2 cellular contexts compared by ENCODE assay signal in the genomic region with DNA sequence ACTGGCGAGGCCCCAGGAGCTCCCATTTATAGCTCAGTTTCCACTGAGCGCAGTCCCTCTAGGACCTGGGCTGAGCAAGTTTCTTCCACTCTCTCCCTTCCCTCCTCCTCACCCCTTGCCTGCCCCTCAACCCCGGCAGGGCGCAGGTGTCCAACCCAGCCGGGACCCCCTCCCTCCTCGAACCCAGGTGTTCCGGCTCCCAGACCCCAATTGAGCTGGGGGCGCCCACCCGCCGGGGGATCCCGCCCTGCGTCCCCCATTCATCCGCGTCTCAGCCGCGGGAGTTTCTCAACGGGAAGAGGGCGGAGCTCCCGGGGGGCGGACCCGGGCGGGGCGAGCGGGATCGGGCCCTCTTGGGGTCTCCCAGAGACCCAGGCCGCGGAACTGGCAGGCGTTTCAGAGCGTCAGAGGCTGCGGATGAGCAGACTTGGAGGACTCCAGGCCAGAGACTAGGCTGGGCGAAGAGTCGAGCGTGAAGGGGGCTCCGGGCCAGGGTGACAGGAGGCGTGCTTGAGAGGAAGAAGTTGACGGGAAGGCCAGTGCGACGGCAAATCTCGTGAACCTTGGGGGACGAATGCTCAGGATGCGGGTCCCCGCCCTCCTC.
A peak's percentile ranks its signal among the peaks of the same experiment; 100 is the strongest.
TF ChIP-seq lines count a peak whose summit lies in the region.

A gene (plus strand): TSS at position 366 of the 604 bp plus-strand sequence. CDS start 209 bp downstream, at position 575.

TF ChIP-seq in K562, 482 proteins besides CTCF, POLR2A, EP300 and RAD21:
- TF ChIP-seq RBM14 (IDR thresholded peaks at IDR 0.05; ENCODE audit: borderline replicate concordance, insufficient read depth, low read depth, low read length) (0 out of 2 replicates have a peak, but pooled peaks have one; percentile 28), ZNF717 (CRISPR knock-in tag; IDR thresholded peaks at IDR 0.05) (no peak), DDX20 (tag; IDR thresholded peaks at IDR 0.05; ENCODE audit: low read depth) (no peak), KDM5B (IDR thresholded peaks at IDR 0.05; ENCODE audit: insufficient replicate concordance, low read depth, low read length) (no peak), KLF13 (tag; IDR thresholded peaks at IDR 0.05; ENCODE audit: borderline replicate concordance, low read depth) (no peak), LEF1 (IDR thresholded peaks at IDR 0.05) (no peak), ZBTB7A (IDR thresholded peaks at IDR 0.05; ENCODE audit: borderline replicate concordance, control insufficient read depth, low read depth, low read length) (peak; percentile 22; the same call in 1 of the 2 replicates)
- TF ChIP-seq, protein P1, sequence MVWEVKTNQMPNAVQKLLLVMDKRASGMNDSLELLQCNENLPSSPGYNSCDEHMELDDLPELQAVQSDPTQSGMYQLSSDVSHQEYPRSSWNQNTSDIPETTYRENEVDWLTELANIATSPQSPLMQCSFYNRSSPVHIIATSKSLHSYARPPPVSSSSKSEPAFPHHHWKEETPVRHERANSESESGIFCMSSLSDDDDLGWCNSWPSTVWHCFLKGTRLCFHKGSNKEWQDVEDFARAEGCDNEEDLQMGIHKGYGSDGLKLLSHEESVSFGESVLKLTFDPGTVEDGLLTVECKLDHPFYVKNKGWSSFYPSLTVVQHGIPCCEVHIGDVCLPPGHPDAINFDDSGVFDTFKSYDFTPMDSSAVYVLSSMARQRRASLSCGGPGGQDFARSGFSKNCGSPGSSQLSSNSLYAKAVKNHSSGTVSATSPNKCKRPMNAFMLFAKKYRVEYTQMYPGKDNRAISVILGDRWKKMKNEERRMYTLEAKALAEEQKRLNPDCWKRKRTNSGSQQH (CRISPR knock-in tag; IDR thresholded peaks at IDR 0.05): no peak
- TF ChIP-seq, protein P2, sequence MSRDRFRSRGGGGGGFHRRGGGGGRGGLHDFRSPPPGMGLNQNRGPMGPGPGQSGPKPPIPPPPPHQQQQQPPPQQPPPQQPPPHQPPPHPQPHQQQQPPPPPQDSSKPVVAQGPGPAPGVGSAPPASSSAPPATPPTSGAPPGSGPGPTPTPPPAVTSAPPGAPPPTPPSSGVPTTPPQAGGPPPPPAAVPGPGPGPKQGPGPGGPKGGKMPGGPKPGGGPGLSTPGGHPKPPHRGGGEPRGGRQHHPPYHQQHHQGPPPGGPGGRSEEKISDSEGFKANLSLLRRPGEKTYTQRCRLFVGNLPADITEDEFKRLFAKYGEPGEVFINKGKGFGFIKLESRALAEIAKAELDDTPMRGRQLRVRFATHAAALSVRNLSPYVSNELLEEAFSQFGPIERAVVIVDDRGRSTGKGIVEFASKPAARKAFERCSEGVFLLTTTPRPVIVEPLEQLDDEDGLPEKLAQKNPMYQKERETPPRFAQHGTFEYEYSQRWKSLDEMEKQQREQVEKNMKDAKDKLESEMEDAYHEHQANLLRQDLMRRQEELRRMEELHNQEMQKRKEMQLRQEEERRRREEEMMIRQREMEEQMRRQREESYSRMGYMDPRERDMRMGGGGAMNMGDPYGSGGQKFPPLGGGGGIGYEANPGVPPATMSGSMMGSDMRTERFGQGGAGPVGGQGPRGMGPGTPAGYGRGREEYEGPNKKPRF (IDR thresholded peaks at IDR 0.05; ENCODE audit: low read depth, low read length): no peak

TF ChIP-seq in HepG2, 621 proteins besides CTCF, POLR2A, EP300 and RAD21:
- TF ChIP-seq, protein P3, sequence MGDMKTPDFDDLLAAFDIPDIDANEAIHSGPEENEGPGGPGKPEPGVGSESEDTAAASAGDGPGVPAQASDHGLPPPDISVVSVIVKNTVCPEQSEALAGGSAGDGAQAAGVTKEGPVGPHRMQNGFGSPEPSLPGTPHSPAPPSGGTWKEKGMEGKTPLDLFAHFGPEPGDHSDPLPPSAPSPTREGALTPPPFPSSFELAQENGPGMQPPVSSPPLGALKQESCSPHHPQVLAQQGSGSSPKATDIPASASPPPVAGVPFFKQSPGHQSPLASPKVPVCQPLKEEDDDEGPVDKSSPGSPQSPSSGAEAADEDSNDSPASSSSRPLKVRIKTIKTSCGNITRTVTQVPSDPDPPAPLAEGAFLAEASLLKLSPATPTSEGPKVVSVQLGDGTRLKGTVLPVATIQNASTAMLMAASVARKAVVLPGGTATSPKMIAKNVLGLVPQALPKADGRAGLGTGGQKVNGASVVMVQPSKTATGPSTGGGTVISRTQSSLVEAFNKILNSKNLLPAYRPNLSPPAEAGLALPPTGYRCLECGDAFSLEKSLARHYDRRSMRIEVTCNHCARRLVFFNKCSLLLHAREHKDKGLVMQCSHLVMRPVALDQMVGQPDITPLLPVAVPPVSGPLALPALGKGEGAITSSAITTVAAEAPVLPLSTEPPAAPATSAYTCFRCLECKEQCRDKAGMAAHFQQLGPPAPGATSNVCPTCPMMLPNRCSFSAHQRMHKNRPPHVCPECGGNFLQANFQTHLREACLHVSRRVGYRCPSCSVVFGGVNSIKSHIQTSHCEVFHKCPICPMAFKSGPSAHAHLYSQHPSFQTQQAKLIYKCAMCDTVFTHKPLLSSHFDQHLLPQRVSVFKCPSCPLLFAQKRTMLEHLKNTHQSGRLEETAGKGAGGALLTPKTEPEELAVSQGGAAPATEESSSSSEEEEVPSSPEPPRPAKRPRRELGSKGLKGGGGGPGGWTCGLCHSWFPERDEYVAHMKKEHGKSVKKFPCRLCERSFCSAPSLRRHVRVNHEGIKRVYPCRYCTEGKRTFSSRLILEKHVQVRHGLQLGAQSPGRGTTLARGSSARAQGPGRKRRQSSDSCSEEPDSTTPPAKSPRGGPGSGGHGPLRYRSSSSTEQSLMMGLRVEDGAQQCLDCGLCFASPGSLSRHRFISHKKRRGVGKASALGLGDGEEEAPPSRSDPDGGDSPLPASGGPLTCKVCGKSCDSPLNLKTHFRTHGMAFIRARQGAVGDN (CRISPR knock-in tag; IDR thresholded peaks at IDR 0.05): peak; percentile 31; the same call in 1 of the 2 replicates
- TF ChIP-seq ZNF232 (CRISPR knock-in tag; IDR thresholded peaks at IDR 0.05; ENCODE audit: borderline replicate concordance): no peak
- 0 out of 2 replicates have a peak, but pooled peaks have one; percentile 11 for TF ChIP-seq ZNF777 (CRISPR knock-in tag; IDR thresholded peaks at IDR 0.05)
